Comparison of ENCODE assay signal across 9 cellular contexts in the genomic region with DNA sequence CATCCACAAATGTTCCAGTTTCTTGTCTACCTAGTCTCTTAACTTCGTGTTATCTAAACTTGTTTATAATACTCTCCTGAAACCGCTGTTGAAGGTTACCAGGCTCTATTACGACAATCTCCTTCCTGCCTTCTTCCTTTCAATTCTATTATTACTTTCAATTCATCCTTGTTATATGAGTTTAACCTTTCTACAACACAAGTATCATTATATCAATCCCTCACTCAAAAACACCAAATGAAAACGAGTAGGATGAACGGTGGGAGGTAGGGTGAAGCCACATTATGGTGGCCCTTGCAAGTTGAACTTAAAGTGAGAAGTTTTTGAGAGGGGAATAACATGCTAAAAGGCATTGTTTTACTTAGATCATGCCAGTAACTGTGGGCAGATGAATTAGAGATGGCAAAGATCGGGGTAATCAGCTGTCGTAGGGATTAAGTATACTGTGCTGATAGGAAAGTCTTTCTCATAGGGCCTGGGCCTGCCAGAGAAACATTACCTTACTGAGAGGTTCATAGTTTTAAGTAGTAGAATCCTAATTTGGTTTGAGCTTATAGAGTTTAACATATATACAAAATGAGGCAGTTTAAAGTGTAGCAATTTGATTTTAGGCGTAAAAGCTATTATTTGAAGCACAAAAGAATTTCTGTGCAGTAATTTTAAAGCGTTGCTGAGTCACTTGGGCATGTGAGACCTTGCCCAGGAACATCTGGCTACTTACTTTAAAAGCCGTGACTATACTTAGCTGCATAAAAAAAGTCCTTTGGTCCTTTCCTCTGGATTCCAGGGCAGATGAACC. TPM values are rescaled to one million over a fixed set of nuclear protein-coding genes. Genes with fewer than 3 reads are reported as not detected.
A peak's percentile ranks its signal among the peaks of the same experiment; 100 is the strongest.
DNase-seq lines count a peak whose midpoint lies in the region; TF ChIP-seq lines count a peak whose summit lies in the region.
"Had no signal": no experiment of that assay in that cellular context is flagged by ENCODE, and none has a peak within 500 bp of the region (broad histone marks: within the 10 kb centered on the region; RNA-seq: fewer than 3 reads in every experiment).

No MANE protein-coding gene starts in this region.

- no peaks in the 10 kb centered on the region for H3K9me3 ChIP-seq in SJCRH30 (replicated peaks)

- H3K4me3 Mint-ChIP-seq in chondrocyte (ENCODE audit: unreplicated experiment): no peak overlapping the region

- no peaks in the 10 kb centered on the region for H3K9me3 Mint-ChIP-seq in chondrocyte (ENCODE audit: low read depth)

- TF ChIP-seq CTCF in 22Rv1 (IDR thresholded peaks at IDR 0.05) (no peak), chondrocyte (IDR thresholded peaks at IDR 0.05) (no peak)

- peaks cover 26% of the 10 kb centered on the region for H3K4me1 ChIP-seq in SJCRH30

- H3K4me3 ChIP-seq in SJCRH30: peak overlapping the region; percentile 1; the same call in 1 of the 2 replicates

- DNase-seq in ELR (ENCODE audit: low read depth): peak; percentile 17
- peak; percentile 74 to 93 for DNase-seq in SJCRH30
- DNase-seq in epithelial cell of prostate (ENCODE audit: low read depth, low spot score): peak; percentile 14
- no peak for DNase-seq in effector CD4-positive, alpha-beta T cell
- DNase-seq in SKM-1 (lab: John Stamatoyannopoulos, UW; ENCODE audit: unreplicated experiment): no peak
- no peak for DNase-seq in chondrocyte (ENCODE audit: low spot score)
- DNase-seq in amygdala (lab: John Stamatoyannopoulos, UW): no peak
- DNase-seq: Kasumi-1 had no signal

- H3K27ac ChIP-seq in 22Rv1 (0 out of 2 replicates have a peak overlapping the region, but pooled peaks have one; percentile 18), SJCRH30 (peak overlapping the region; percentile 95), epithelial cell of prostate (peak overlapping the region; percentile 84)

- no peaks in the 10 kb centered on the region for H3K36me3 ChIP-seq in SJCRH30

- no peaks in the 10 kb centered on the region for H3K36me3 Mint-ChIP-seq in chondrocyte (ENCODE audit: low read depth)

- no peaks in the 10 kb centered on the region for H3K27me3 ChIP-seq in SJCRH30

- H3K27me3 Mint-ChIP-seq in chondrocyte (ENCODE audit: low read depth): no peaks in the 10 kb centered on the region

- peaks cover 16% of the 10 kb centered on the region for H3K4me1 Mint-ChIP-seq in chondrocyte (ENCODE audit: low read depth)

- H3K27ac Mint-ChIP-seq in chondrocyte (ENCODE audit: unreplicated experiment): no peak overlapping the region

RNA-seq across cellular contexts. Expression of a gene that starts 3.4 kb away (rescaled TPM):
- 46.3 and 48.9 TPM in 2 replicates for total RNA-seq in SJCRH30 (2014; rRNA removed; shearing (Covaris generic))
- 8.5 to 13.7 TPM (median 11.8 TPM) in 3 replicates for total RNA-seq in chondrocyte

RNA-seq across cellular contexts. Expression of a gene that starts 34.5 kb away (rescaled TPM):
- 5,296 and 6,510 TPM in 2 replicates for total RNA-seq in SJCRH30 (2014; rRNA removed; shearing (Covaris generic))
- total RNA-seq in chondrocyte: 649 to 687 TPM (median 652 TPM) in 3 replicates

RNA-seq across cellular contexts. Expression of a gene that starts 44.1 kb away (rescaled TPM):
- total RNA-seq in SJCRH30 (2014; rRNA removed; shearing (Covaris generic)): 28.6 and 31.3 TPM in 2 replicates
- total RNA-seq in chondrocyte: 13.3 to 17.7 TPM (median 14.7 TPM) in 3 replicates

RNA-seq across cellular contexts. Expression of a gene that starts 58.0 kb away (rescaled TPM):
- total RNA-seq in SJCRH30 (2014; rRNA removed; shearing (Covaris generic)): 28.0 and 30.2 TPM in 2 replicates
- 20.3 to 27.1 TPM (median 20.4 TPM) in 3 replicates for total RNA-seq in chondrocyte

Comparison
In these comparisons a context has a peak if more than half of its experiments do, and no peak if none do; other contexts are left out.
1. H3K27ac ChIP-seq: peak in every context shown above with its lines; median percentile 95 in SJCRH30; 84 in epithelial cell of prostate; 18 in 22Rv1.
2. DNase-seq: peak in ELR (single experiment), SJCRH30 (2 of 2) and epithelial cell of prostate (single experiment); none in effector CD4-positive, alpha-beta T cell (single experiment), SKM-1 (single experiment), chondrocyte (single experiment) and amygdala (0 of 56).